ENCODE assay signal across 16 cellular contexts in genomic region chr4:187204389-187204920, GRCh38.
DNase-seq lines count a peak whose midpoint lies in the region; ATAC-seq and TF ChIP-seq lines count a peak whose summit lies in the region.
"Had no signal": no experiment of that assay in that cellular context is flagged by ENCODE, and none has a peak within 500 bp of the region (broad histone marks: within the 10 kb centered on the region; RNA-seq: fewer than 3 reads in every experiment).

No MANE protein-coding gene starts in this region.

- H3K9me3 ChIP-seq in lung (ENCODE audit: control insufficient read depth in 2 of 2, insufficient read depth in 1 of 2, low read length in 1 of 2) (peaks cover 3 to 4% of the 10 kb centered on the region in 2 donors), colonic mucosa (no peaks in the 10 kb centered on the region)
- H3K9me3 ChIP-seq: SK-N-SH had no signal

- H3K27me3 ChIP-seq in lung (ENCODE audit: control insufficient read depth, insufficient read depth) (no peaks in the 10 kb centered on the region), colonic mucosa (no peaks in the 10 kb centered on the region)

- H3K27ac ChIP-seq in lung (ENCODE audit: low read depth in 1 of 2, low read length in 1 of 2) = no peak overlapping the region
- no peak overlapping the region for H3K27ac ChIP-seq in colonic mucosa

- WGBS in lung, 2 donors = 60 to 81% methylated on average over 5 of the region's 5 CpGs

- ATAC-seq in lung (ENCODE audit: insufficient read depth, low FRiP score) = no peak
- no peak for ATAC-seq in left lobe of liver

- no peaks in the 10 kb centered on the region for H3K36me3 ChIP-seq in lung (ENCODE audit: control insufficient read depth in 2 of 2, insufficient read depth in 2 of 2, low read length in 2 of 2)
- no peaks in the 10 kb centered on the region for H3K36me3 ChIP-seq in colonic mucosa

- TF ChIP-seq CTCF in astrocyte of the spinal cord (IDR thresholded peaks at IDR 0.05; ENCODE audit: low read depth, low read length) (no peak), lung (IDR thresholded peaks at IDR 0.05; ENCODE audit: control extremely low read depth, extremely low read depth) (no peak), colonic mucosa (IDR thresholded peaks at IDR 0.05) (no peak)

- no peak overlapping the region for H3K9ac ChIP-seq in colonic mucosa (ENCODE audit: low read depth in 2 of 2, low read length in 2 of 2)
- H3K9ac ChIP-seq: SK-N-SH had no signal

- in situ Hi-C loops in astrocyte of the spinal cord (cut with HindIII; ENCODE audit: low sequenced_read_pairs) = no loop called here

- no peak overlapping the region for H3K4me3 ChIP-seq in astrocyte of the spinal cord (ENCODE audit: low read depth, low read length)
- no peak overlapping the region for H3K4me3 ChIP-seq in lung
- H3K4me3 ChIP-seq in colonic mucosa = no peak overlapping the region

- H3K4me1 ChIP-seq in lung (ENCODE audit: control insufficient read depth in 2 of 2, insufficient read depth in 2 of 2, low read length in 2 of 2) = no peaks in the 10 kb centered on the region
- H3K4me1 ChIP-seq in colonic mucosa = no peaks in the 10 kb centered on the region

- DNase-seq in Daoy (ENCODE audit: low read depth) (peak; percentile 9), M059J (ENCODE audit: low read depth) (peak; percentile 68), astrocyte of the spinal cord (ENCODE audit: low read depth, low spot score) (peak; percentile 22), lung (ENCODE audit: low spot score) (peak; percentile 41), colonic mucosa (no peak), left lobe of liver (ENCODE audit: low spot score) (no peak), SKM-1 treated with dmso at 0.1 percent for 144 hours (lab: John Stamatoyannopoulos, UW; ENCODE audit: unreplicated experiment) (no peak), NCI-H2081 treated with DMSO at 0.1 percent for 48 hours (lab: John Stamatoyannopoulos, UW) (no peak)
- DNase-seq: CD4-positive, alpha-beta T cell; DND-41; H7; NCI-H1436 treated with DMSO at 0.1 percent for 48 hours; NCI-H2081; NCI-H2227 treated with DMSO at 0.1 percent for 48 hours; NK-92 treated with Interleukin-12 subunit alpha and Interleukin-12 subunit beta, amount 100 ng/mL, for 24 hours; SK-N-SH had no signal

- intact Hi-C loops in colonic mucosa (cut with DNase I) = no loop called here

Comparison
In these comparisons a context has a peak if more than half of its experiments do, and no peak if none do; other contexts are left out.
1. DNase-seq: peak in Daoy (single experiment), M059J (single experiment), astrocyte of the spinal cord (single experiment) and lung (single experiment); none in colonic mucosa (single experiment), left lobe of liver (single experiment), SKM-1 treated with dmso at 0.1 percent for 144 hours (single experiment) and NCI-H2081 treated with DMSO at 0.1 percent for 48 hours (single experiment).